In genomic region chr4:153204247-153205027, GRCh38 we compare ENCODE assay signal across 8 cellular contexts. TPM values are rescaled to one million over a fixed set of nuclear protein-coding genes. Genes with fewer than 3 reads are reported as not detected.
A peak's percentile ranks its signal among the peaks of the same experiment; 100 is the strongest.
DNase-seq lines count a peak whose midpoint lies in the region; ATAC-seq and TF ChIP-seq lines count a peak whose summit lies in the region.

Gene TRIM2 (plus strand): TSS chr4:153204443. CDS start chr4:153204531, 88 bp downstream.

- no peak for TF ChIP-seq CTCF in prostate gland (IDR thresholded peaks at IDR 0.05)

- H3K27ac ChIP-seq in right cardiac atrium (ENCODE audit: low read length) (peak within 1 kb of the TSS; percentile 46), prostate gland (peak within 1 kb of the TSS; percentile 37 to 49)

- 27% methylated on average over 15 of the region's 15 CpGs for WGBS in right cardiac atrium
- 14% methylated on average over 15 of the region's 15 CpGs for WGBS in prostate gland

- H3K27me3 ChIP-seq in right cardiac atrium (ENCODE audit: control insufficient read depth, insufficient read depth): no peaks in the 10 kb centered on the region
- H3K27me3 ChIP-seq in prostate gland (replicated peaks; ENCODE audit: insufficient read depth): no peaks in the 10 kb centered on the region

- H3K36me3 ChIP-seq in prostate gland: no peaks in the 10 kb centered on the region

- ATAC-seq in GM19023 (IDR thresholded peaks at IDR 0.05; ENCODE audit: unreplicated experiment) (peak; percentile 35), right cardiac atrium (peak; percentile 93 to 94)

- intact Hi-C loops in right cardiac atrium (cut with DNase I): loop anchor here in 1 of 4 donors (5.0 kb wide), 1 partner anchor 113 kb away; no protein-coding TSS in a partner anchor
- intact Hi-C loops in prostate gland (cut with DNase I): loop anchor here (10.0 kb wide), 1 partner anchor 430 kb away; no protein-coding TSS in a partner anchor

- DNase-seq in NCI-H1105 (lab: John Stamatoyannopoulos, UW) (peak; percentile 22), anterior cingulate cortex (lab: John Stamatoyannopoulos, UW) (peak in 52 of 58 donors; percentile 2 to 90 (median 66)), right cardiac atrium (peak; percentile 80 to 91 (median 81)), prostate gland (ENCODE audit: low spot score) (peak; percentile 79), RPMI8226 (no peak), NOMO-1 treated with DMSO at 0.1 percent for 48 hours (lab: John Stamatoyannopoulos, UW; ENCODE audit: unreplicated experiment) (no peak), SHP77 treated with DMSO at 0.1 percent for 48 hours (lab: John Stamatoyannopoulos, UW) (no peak)

- H3K4me3 ChIP-seq in right cardiac atrium (ENCODE audit: low read length) (peak within 1 kb of the TSS; percentile 31), prostate gland (peak within 1 kb of the TSS; percentile 5 to 21)

- TF ChIP-seq POLR2A in prostate gland (IDR thresholded peaks at IDR 0.05): peak; percentile 40

- H3K4me1 ChIP-seq in right cardiac atrium (ENCODE audit: control insufficient read depth, insufficient read depth, low read length) (peaks cover 4% of the 10 kb centered on the region), prostate gland (replicated peaks) (no peaks in the 10 kb centered on the region)

- no peaks in the 10 kb centered on the region for H3K9me3 ChIP-seq in right cardiac atrium (ENCODE audit: control insufficient read depth, low read length)
- H3K9me3 ChIP-seq in prostate gland: no peaks in the 10 kb centered on the region

RNA-seq across cellular contexts. Expression of gene TRIM2, which starts in this region (rescaled TPM):
- total RNA-seq in right cardiac atrium (10 to 100 TPM; 28.0 to 45.3 (median 31.0) TPM), prostate gland (10 to 100 TPM; 54.5 to 70.4 TPM)
- polyA plus RNA-seq in right cardiac atrium: 7.6 TPM

Comparison
In these comparisons a context has a peak if more than half of its experiments do, and no peak if none do; other contexts are left out.
1. DNase-seq: peak in NCI-H1105 (single experiment), anterior cingulate cortex (52 of 58), right cardiac atrium (3 of 3) and prostate gland (single experiment); none in RPMI8226 (single experiment), NOMO-1 treated with DMSO at 0.1 percent for 48 hours (single experiment) and SHP77 treated with DMSO at 0.1 percent for 48 hours (single experiment).